8 cellular contexts compared by ENCODE assay signal in the genomic region with DNA sequence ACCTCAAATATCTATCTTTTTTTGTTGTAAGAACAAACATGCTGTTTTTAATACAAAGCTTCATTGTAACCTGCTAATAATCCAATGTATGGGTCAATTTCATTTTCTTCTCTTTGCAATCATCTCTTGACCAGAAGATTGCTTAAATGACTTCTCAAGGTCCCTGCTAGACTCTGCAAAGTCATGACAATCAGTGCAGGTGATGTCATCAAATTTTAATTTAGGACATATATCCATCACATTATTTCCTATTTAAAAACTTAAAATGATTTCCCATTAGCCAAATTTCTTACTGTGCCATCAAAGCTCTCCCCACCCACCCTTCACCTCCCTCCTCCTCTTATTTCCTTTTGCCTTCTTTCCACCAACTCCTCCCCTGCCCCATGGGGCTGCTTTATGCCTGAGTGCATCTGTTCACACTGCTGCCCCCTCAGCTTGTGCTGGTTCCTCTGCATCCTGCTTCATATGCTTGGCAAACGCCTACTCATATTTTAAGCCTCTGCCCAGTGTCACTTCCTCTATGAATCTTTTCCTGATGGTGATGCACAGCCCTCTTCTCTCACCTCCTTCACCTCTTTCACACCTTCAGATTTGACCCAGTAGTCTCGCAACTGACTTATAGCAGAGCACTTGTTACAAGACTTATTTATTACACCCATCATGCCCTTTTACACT. TPM values are rescaled to one million over a fixed set of nuclear protein-coding genes. Genes with fewer than 3 reads are reported as not detected.
DNase-seq lines count a peak whose midpoint lies in the region; ATAC-seq and TF ChIP-seq lines count a peak whose summit lies in the region.

No MANE protein-coding gene starts in this region.

- no peak overlapping the region for H2AFZ ChIP-seq in mammary epithelial cell (ENCODE audit: low read depth, low read length)

- H4K20me1 ChIP-seq in mammary epithelial cell (ENCODE audit: insufficient read depth, low read length), result no peaks in the 10 kb centered on the region

- intact Hi-C loops in aorta (cut with DNase I), result no loop called here
- intact Hi-C loops in mammary epithelial cell (cut with micrococcal nuclease), result no loop called here

- CTCF ChIA-PET in mammary epithelial cell (lab: Charles Lee; ENCODE audit: low non-redundant PET), result no interaction called here

- peak overlapping the region in 1 of 2 donors; percentile 27 for H3K4me3 Mint-ChIP-seq in activated T-cell treated with anti-CD3 and anti-CD28 coated beads, Interleukin-2, amount 50 U/mL, for 72 hours

- no peaks in the 10 kb centered on the region for H3K79me2 ChIP-seq in mammary epithelial cell (ENCODE audit: insufficient read depth, low read length)

- no peak overlapping the region for H3K27ac ChIP-seq in aorta (ENCODE audit: low read depth in 1 of 2, low read length in 2 of 2)
- H3K27ac ChIP-seq in mammary epithelial cell (ENCODE audit: insufficient read depth, low read depth, low read length), result no peak overlapping the region

- H3K9me3 ChIP-seq in aorta (ENCODE audit: control insufficient read depth, low read length), result no peaks in the 10 kb centered on the region
- no peaks in the 10 kb centered on the region for H3K9me3 ChIP-seq in mammary epithelial cell (replicated peaks; ENCODE audit: insufficient read depth, low read length)

- H3K4me3 ChIP-seq in aorta (ENCODE audit: low read length in 2 of 2) (no peak overlapping the region), mammary epithelial cell (replicated peaks in 1 of 3; ENCODE audit: insufficient read depth in 1 of 3, low read depth in 2 of 3, low read length in 3 of 3) (no peak overlapping the region)

- H3K9ac ChIP-seq in mammary epithelial cell (ENCODE audit: insufficient read depth, low read length), result no peak overlapping the region

- no peak for TF ChIP-seq CTCF in mammary epithelial cell (conservative IDR thresholded peaks at IDR 0.05 in 1 of 2, IDR thresholded peaks at IDR 0.05 in 1 of 2; ENCODE audit: extremely low read depth in 1 of 2, insufficient read depth in 1 of 2, low read depth in 1 of 2, low read length in 2 of 2)

- ATAC-seq in GM19043 (IDR thresholded peaks at IDR 0.05; ENCODE audit: low read depth, unreplicated experiment) (peak; percentile 48), HG03196 (IDR thresholded peaks at IDR 0.05; ENCODE audit: unreplicated experiment) (peak; percentile 57), aorta (ENCODE audit: low FRiP score) (no peak), left lobe of liver (no peak)
- peak; percentile 61 to 76 for ATAC-seq in activated T-cell treated with anti-CD3 and anti-CD28 coated beads, Interleukin-2, amount 50 U/mL, for 72 hours (replicated peaks in 1 of 2)

- dilution Hi-C loops in mammary epithelial cell (cut with HindIII; ENCODE audit: low sequenced_read_pairs), result no loop called here

- peaks cover 43% of the 10 kb centered on the region for H3K4me1 Mint-ChIP-seq in activated T-cell treated with anti-CD3 and anti-CD28 coated beads, Interleukin-2, amount 50 U/mL, for 72 hours (ENCODE audit: low read depth)

- H3K36me3 Mint-ChIP-seq in activated T-cell treated with anti-CD3 and anti-CD28 coated beads, Interleukin-2, amount 50 U/mL, for 72 hours (ENCODE audit: insufficient read depth in 2 of 2), result peaks cover 0 to 1% of the 10 kb centered on the region in 2 donors

- H3K27ac Mint-ChIP-seq in activated T-cell treated with anti-CD3 and anti-CD28 coated beads, Interleukin-2, amount 50 U/mL, for 72 hours, result peak overlapping the region; percentile 21

- no TSS peak for BruUV-seq in mammary epithelial cell (replicated peaks; lab: Mats Ljungman, UMichigan)

- H3K27me3 ChIP-seq in aorta (ENCODE audit: control insufficient read depth in 1 of 2, insufficient read depth in 2 of 2, low read length in 1 of 2) (peaks cover 0 to under 1% of the 10 kb centered on the region in 2 donors), mammary epithelial cell (ENCODE audit: insufficient read depth, low read length) (peaks cover 2% of the 10 kb centered on the region)

- H3K4me1 ChIP-seq in aorta (ENCODE audit: control insufficient read depth in 1 of 2, insufficient read depth in 2 of 2, low read length in 2 of 2) (no peaks in the 10 kb centered on the region), mammary epithelial cell (ENCODE audit: insufficient read depth, low read length) (no peaks in the 10 kb centered on the region)

- H3K9me3 Mint-ChIP-seq in activated T-cell treated with anti-CD3 and anti-CD28 coated beads, Interleukin-2, amount 50 U/mL, for 72 hours, result no peaks in the 10 kb centered on the region

- 57 to 60% methylated on average over 2 of the region's 2 CpGs for WGBS in aorta, 2 donors
- 92% methylated on average over 2 of the region's 2 CpGs for WGBS in mammary epithelial cell (ENCODE audit: low coverage, missing lambda C conversion rate)

- H3K4me2 ChIP-seq in mammary epithelial cell (ENCODE audit: insufficient read depth, low read depth, low read length), result no peak overlapping the region

- H3K36me3 ChIP-seq in aorta (ENCODE audit: control insufficient read depth in 1 of 2, insufficient read depth in 2 of 2, low read length in 1 of 2) (no peaks in the 10 kb centered on the region), mammary epithelial cell (ENCODE audit: insufficient read depth, low read length) (no peaks in the 10 kb centered on the region)

- H3K27me3 Mint-ChIP-seq in activated T-cell treated with anti-CD3 and anti-CD28 coated beads, Interleukin-2, amount 50 U/mL, for 72 hours (ENCODE audit: low read depth), result peaks cover 35% of the 10 kb centered on the region

- DNase-seq in CD1c-positive myeloid dendritic cell (ENCODE audit: extremely low spot score), result peak; percentile 86
- DNase-seq in activated T-cell treated with anti-CD3 and anti-CD28 coated beads, Interleukin-2, amount 50 U/mL, for 72 hours, result peak; percentile 44
- DNase-seq in aorta, result no peak
- no peak for DNase-seq in mammary epithelial cell
- DNase-seq in AG20443 (ENCODE audit: low spot score), result no peak
- DNase-seq in left lobe of liver (ENCODE audit: low spot score), result no peak

- in situ Hi-C loops in mammary epithelial cell (cut with MboI; ENCODE audit: low sequenced_read_pairs in 2 of 2), result no loop called here

RNA-seq across cellular contexts. Expression of a gene that starts 20.3 kb away (rescaled TPM):
- total RNA-seq in activated T-cell treated with anti-CD3 and anti-CD28 coated beads, Interleukin-2, amount 50 U/mL, for 72 hours, result 1 to 10 TPM; 2.4 to 5.6 TPM
- total RNA-seq in aorta (10 to 100 TPM; 14.6 to 32.9 TPM), mammary epithelial cell (under 1 TPM in 1 of 2 donors, not detected in 1; 0.09 TPM), left lobe of liver (2.9 TPM)
- polyA plus RNA-seq in aorta (10 to 100 TPM in 1 of 2 donors, 1 to 10 TPM in 1; 3.3 to 12.3 TPM), mammary epithelial cell (0.07 TPM)
- polyA minus RNA-seq in mammary epithelial cell, result not detected

Comparison
In these comparisons a context has a peak if more than half of its experiments do, and no peak if none do; other contexts are left out.
1. DNase-seq: peak in CD1c-positive myeloid dendritic cell (single experiment) and activated T-cell treated with anti-CD3 and anti-CD28 coated beads, Interleukin-2, amount 50 U/mL, for 72 hours (2 of 2); none in aorta (0 of 2), mammary epithelial cell (single experiment), AG20443 (single experiment) and left lobe of liver (single experiment).
2. ATAC-seq: peak in GM19043 (single experiment), HG03196 (single experiment) and activated T-cell treated with anti-CD3 and anti-CD28 coated beads, Interleukin-2, amount 50 U/mL, for 72 hours (2 of 2); none in aorta (single experiment) and left lobe of liver (single experiment).